In genomic region chr7:33432825-33433224, GRCh38 we compare ENCODE assay signal across 25 cellular contexts.
"Had no signal": no experiment of that assay in that cellular context is flagged by ENCODE, and none has a peak within 500 bp of the region (broad histone marks: within the 10 kb centered on the region; RNA-seq: fewer than 3 reads in every experiment).

No MANE protein-coding gene starts in this region.

- H3K9ac ChIP-seq: neural progenitor cell had no signal

- H3K4me1 Mint-ChIP-seq: activated CD8-positive, alpha-beta memory T cell treated with anti-CD3 and anti-CD28 coated beads, Interleukin-2, amount 10 ng/mL, durations not matched to agents 7 days and 5 days; activated naive CD8-positive, alpha-beta T cell treated with anti-CD3 and anti-CD28 coated beads for 36 hours; neural progenitor cell had no signal

- ATAC-seq: activated CD8-positive, alpha-beta memory T cell treated with anti-CD3 and anti-CD28 coated beads, Interleukin-2, amount 10 ng/mL, durations not matched to agents 7 days and 5 days; esophagus mucosa; gastroesophageal sphincter; heart right ventricle; mucosa of descending colon had no signal

- H2AFZ ChIP-seq: neural progenitor cell had no signal

- H3K9me3 Mint-ChIP-seq: activated naive CD8-positive, alpha-beta T cell treated with anti-CD3 and anti-CD28 coated beads for 36 hours; brain; naive B cell; neural progenitor cell; T-helper 1 cell treated with Interleukin-12 subunit alpha and Interleukin-12 subunit beta and Interleukin-4 antibody, amounts not matched to agents 30 μg/mL and 1 μg/mL, for 36 hours had no signal

- H3K36me3 Mint-ChIP-seq: activated CD8-positive, alpha-beta memory T cell treated with anti-CD3 and anti-CD28 coated beads, Interleukin-2, amount 10 ng/mL, durations not matched to agents 7 days and 5 days; activated naive CD8-positive, alpha-beta T cell treated with anti-CD3 and anti-CD28 coated beads for 36 hours; brain; naive B cell; neural progenitor cell had no signal

- DNase-seq: activated CD4-positive, alpha-beta T cell treated with anti-CD3 and anti-CD28 coated beads, Interleukin-2, amount 50 U/mL, for 48 hours; activated CD8-positive, alpha-beta memory T cell treated with anti-CD3 and anti-CD28 coated beads, Interleukin-2, amount 10 ng/mL, durations not matched to agents 7 days and 5 days; activated naive CD4-positive, alpha-beta T cell; activated naive CD8-positive, alpha-beta T cell treated with anti-CD3 and anti-CD28 coated beads for 36 hours; amniotic stem cell; cerebellar nuclear complex; cortex of kidney; heart right ventricle; kidney glomerular epithelial cell; mesenchymal stem cell; mucosa of descending colon; naive B cell; stimulated activated CD4-positive, alpha-beta T cell treated with anti-CD3 and anti-CD28 coated beads, Interleukin-15, amount 100 ng/mL, for 24 hours; stimulated activated CD4-positive, alpha-beta T cell treated with anti-CD3 and anti-CD28 coated beads, Interleukin-4, amount 100 ng/mL, for 1 hour; stomach; trophoblast cell; WERI-Rb-1 had no signal

- H3K27me3 Mint-ChIP-seq: activated CD8-positive, alpha-beta memory T cell treated with anti-CD3 and anti-CD28 coated beads, Interleukin-2, amount 10 ng/mL, durations not matched to agents 7 days and 5 days; activated naive CD8-positive, alpha-beta T cell treated with anti-CD3 and anti-CD28 coated beads for 36 hours; brain; naive B cell; progenitor cell of endocrine pancreas had no signal

- H3K27me3 ChIP-seq: gastroesophageal sphincter, heart right ventricle, neural progenitor cell, right atrium auricular region, stomach, vagina had no signal

- H3K27ac ChIP-seq: gastroesophageal sphincter, heart right ventricle, neural progenitor cell, right atrium auricular region, stomach, vagina, WERI-Rb-1 had no signal

- H3K4me2 ChIP-seq: neural progenitor cell had no signal

- H3K4me3 ChIP-seq: gastroesophageal sphincter, heart right ventricle, mucosa of descending colon, neural progenitor cell, right atrium auricular region, stomach, vagina had no signal

- H3K27ac Mint-ChIP-seq: activated CD8-positive, alpha-beta memory T cell treated with anti-CD3 and anti-CD28 coated beads, Interleukin-2, amount 10 ng/mL, durations not matched to agents 7 days and 5 days; activated naive CD8-positive, alpha-beta T cell treated with anti-CD3 and anti-CD28 coated beads for 36 hours; brain; naive B cell; neural progenitor cell; progenitor cell of endocrine pancreas; T-helper 1 cell treated with Interleukin-12 subunit alpha and Interleukin-12 subunit beta and Interleukin-4 antibody, amounts not matched to agents 30 μg/mL and 1 μg/mL, for 36 hours had no signal

- H3K9me3 ChIP-seq: gastroesophageal sphincter, heart right ventricle, mucosa of descending colon, right atrium auricular region, stomach, vagina had no signal

- H3K4me3 Mint-ChIP-seq: activated CD8-positive, alpha-beta memory T cell treated with anti-CD3 and anti-CD28 coated beads, Interleukin-2, amount 10 ng/mL, durations not matched to agents 7 days and 5 days; activated naive CD8-positive, alpha-beta T cell treated with anti-CD3 and anti-CD28 coated beads for 36 hours; brain; naive B cell; neural progenitor cell; T-helper 1 cell treated with Interleukin-12 subunit alpha and Interleukin-12 subunit beta and Interleukin-4 antibody, amounts not matched to agents 30 μg/mL and 1 μg/mL, for 36 hours had no signal

- H3K36me3 ChIP-seq: gastroesophageal sphincter, heart right ventricle, neural progenitor cell, right atrium auricular region, stomach, vagina, WERI-Rb-1 had no signal
